17 cellular contexts compared by ENCODE assay signal in the genomic region with DNA sequence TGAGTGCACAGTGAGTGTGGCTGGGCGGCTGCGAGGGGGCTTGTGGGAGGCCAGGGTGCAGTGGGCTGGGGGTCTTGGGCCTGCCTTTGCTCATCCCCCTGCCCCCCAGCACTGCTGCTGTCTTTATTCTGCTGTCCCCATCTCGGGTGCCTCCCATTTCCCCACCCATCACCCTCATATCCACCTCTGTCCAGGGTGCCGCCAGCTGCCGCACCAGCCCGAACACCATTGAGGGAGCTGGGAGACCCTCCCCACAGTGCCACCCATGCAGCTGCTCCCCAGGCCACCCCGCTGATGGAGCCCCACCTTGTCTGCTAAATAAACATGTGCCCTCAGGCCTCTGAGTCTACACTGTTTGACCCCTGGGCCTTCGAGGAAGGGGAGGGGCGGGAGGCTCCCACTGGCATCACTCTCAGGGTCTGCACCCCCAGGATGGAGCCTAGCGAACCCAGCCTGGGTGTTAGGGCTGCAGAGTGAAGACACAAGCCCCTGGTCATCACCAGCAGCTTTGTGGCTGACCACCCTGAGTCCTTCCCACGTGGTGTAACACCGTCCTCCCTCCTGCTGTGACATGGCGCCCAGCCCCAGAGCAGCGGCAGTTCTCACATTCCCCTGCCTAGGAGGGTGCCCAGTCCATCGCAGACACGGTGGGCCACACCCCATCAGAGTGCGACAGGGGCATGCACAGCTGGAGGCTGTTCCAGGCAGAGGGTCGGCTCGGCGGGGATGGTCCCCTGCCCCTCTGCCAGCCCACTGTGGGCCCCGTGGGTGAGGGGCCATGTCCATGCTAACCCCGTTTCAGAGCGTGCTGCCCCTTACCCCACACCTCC. TPM values are rescaled to one million over a fixed set of nuclear protein-coding genes. Genes with fewer than 3 reads are reported as not detected.
"Had no signal": no experiment of that assay in that cellular context is flagged by ENCODE, and none has a peak within 500 bp of the region (broad histone marks: within the 10 kb centered on the region; RNA-seq: fewer than 3 reads in every experiment).

No MANE protein-coding gene starts in this region.

- H3K4me1 Mint-ChIP-seq: activated naive CD4-positive, alpha-beta T cell treated with anti-CD3 and anti-CD28 coated beads, Interleukin-2, amount 10 ng/mL, durations not matched to agents 7 days and 5 days; activated T-helper 17 cell treated with anti-CD3 and anti-CD28 coated beads, Interleukin-2, amount 50 U/mL, for 72 hours had no signal

- H2AFZ ChIP-seq: neural progenitor cell, parathyroid adenoma had no signal

- H3K27ac Mint-ChIP-seq: activated naive CD4-positive, alpha-beta T cell treated with anti-CD3 and anti-CD28 coated beads, Interleukin-2, amount 10 ng/mL, durations not matched to agents 7 days and 5 days; activated T-helper 17 cell treated with anti-CD3 and anti-CD28 coated beads, Interleukin-2, amount 50 U/mL, for 72 hours; mesothelial cell of epicardium; neural progenitor cell; stimulated activated memory B cell treated with anti-CD40 and anti-IgM and Interleukin-4, amounts not matched to agents 10 μg/mL and 1 μg/mL and 100 μg/mL, for 72 hours; T-helper 1 cell treated with Interleukin-12 subunit alpha and Interleukin-12 subunit beta and Interleukin-4 antibody, amounts not matched to agents 30 μg/mL and 1 μg/mL, for 36 hours had no signal

- H3K4me1 ChIP-seq: neural progenitor cell, parathyroid adenoma, uterus had no signal

- H3K27me3 ChIP-seq: cardiac muscle cell, colonic mucosa, neural progenitor cell, tibial nerve, uterus had no signal

- H3K9ac ChIP-seq: neural progenitor cell, parathyroid adenoma had no signal

- H3K9me3 Mint-ChIP-seq: activated naive CD4-positive, alpha-beta T cell treated with anti-CD3 and anti-CD28 coated beads, Interleukin-2, amount 10 ng/mL, durations not matched to agents 7 days and 5 days; activated T-helper 17 cell treated with anti-CD3 and anti-CD28 coated beads, Interleukin-2, amount 50 U/mL, for 72 hours; mesothelial cell of epicardium; neural progenitor cell; stimulated activated memory B cell treated with anti-CD40 and anti-IgM and Interleukin-4, amounts not matched to agents 10 μg/mL and 1 μg/mL and 100 μg/mL, for 72 hours; T-helper 1 cell treated with Interleukin-12 subunit alpha and Interleukin-12 subunit beta and Interleukin-4 antibody, amounts not matched to agents 30 μg/mL and 1 μg/mL, for 36 hours had no signal

- H3K27me3 Mint-ChIP-seq: activated T-helper 17 cell treated with anti-CD3 and anti-CD28 coated beads, Interleukin-2, amount 50 U/mL, for 72 hours had no signal

- H3K36me3 ChIP-seq: cardiac muscle cell, colonic mucosa, neural progenitor cell, tibial nerve, uterus, WERI-Rb-1 had no signal

- H3K4me3 ChIP-seq: cardiac muscle cell, colonic mucosa, neural progenitor cell, tibial nerve, uterus had no signal

- H3K4me2 ChIP-seq: neural progenitor cell had no signal

- H3K9me3 ChIP-seq: colonic mucosa, tibial nerve, uterus had no signal

- ATAC-seq: activated T-helper 17 cell treated with anti-CD3 and anti-CD28 coated beads, Interleukin-2, amount 50 U/mL, for 72 hours; esophagus mucosa; stimulated activated memory B cell treated with anti-CD40 and anti-IgM and Interleukin-4, amounts not matched to agents 10 μg/mL and 1 μg/mL and 100 μg/mL, for 72 hours had no signal

- H3K27ac ChIP-seq: cardiac muscle cell, colonic mucosa, neural progenitor cell, parathyroid adenoma, tibial nerve, uterus, WERI-Rb-1 had no signal

- H3K79me2 ChIP-seq: parathyroid adenoma had no signal

- DNase-seq: activated CD4-positive, alpha-beta T cell treated with anti-CD3 and anti-CD28 coated beads, Interleukin-2, amount 50 U/mL, for 48 hours; activated naive CD4-positive, alpha-beta T cell treated with anti-CD3 and anti-CD28 coated beads, Interleukin-2, amount 10 ng/mL, durations not matched to agents 7 days and 5 days; colonic mucosa; hippocampal formation; stimulated activated CD4-positive, alpha-beta T cell treated with anti-CD3 and anti-CD28 coated beads, Interleukin-2, amount 100 ng/mL, for 48 hours; uterus; WERI-Rb-1 had no signal

- H3K36me3 Mint-ChIP-seq: activated naive CD4-positive, alpha-beta T cell treated with anti-CD3 and anti-CD28 coated beads, Interleukin-2, amount 10 ng/mL, durations not matched to agents 7 days and 5 days; mesothelial cell of epicardium; neural progenitor cell; stimulated activated memory B cell treated with anti-CD40 and anti-IgM and Interleukin-4, amounts not matched to agents 10 μg/mL and 1 μg/mL and 100 μg/mL, for 72 hours had no signal

- H3K4me3 Mint-ChIP-seq: activated naive CD4-positive, alpha-beta T cell treated with anti-CD3 and anti-CD28 coated beads, Interleukin-2, amount 10 ng/mL, durations not matched to agents 7 days and 5 days; activated T-helper 17 cell treated with anti-CD3 and anti-CD28 coated beads, Interleukin-2, amount 50 U/mL, for 72 hours; mesothelial cell of epicardium; neural progenitor cell; stimulated activated memory B cell treated with anti-CD40 and anti-IgM and Interleukin-4, amounts not matched to agents 10 μg/mL and 1 μg/mL and 100 μg/mL, for 72 hours; T-helper 1 cell treated with Interleukin-12 subunit alpha and Interleukin-12 subunit beta and Interleukin-4 antibody, amounts not matched to agents 30 μg/mL and 1 μg/mL, for 36 hours had no signal

RNA-seq across cellular contexts. Expression of gene LCN2, which starts 4.1 kb away (rescaled TPM):
- total RNA-seq: activated T-helper 17 cell treated with anti-CD3 and anti-CD28 coated beads, Interleukin-2, amount 50 U/mL, for 72 hours; cardiac muscle cell; glomerular endothelial cell; mesothelial cell of epicardium; tibial nerve had no signal
- polyA plus RNA-seq: cardiac muscle cell had no signal
